ENCODE assay signal across 1 cellular context in the genomic region with DNA sequence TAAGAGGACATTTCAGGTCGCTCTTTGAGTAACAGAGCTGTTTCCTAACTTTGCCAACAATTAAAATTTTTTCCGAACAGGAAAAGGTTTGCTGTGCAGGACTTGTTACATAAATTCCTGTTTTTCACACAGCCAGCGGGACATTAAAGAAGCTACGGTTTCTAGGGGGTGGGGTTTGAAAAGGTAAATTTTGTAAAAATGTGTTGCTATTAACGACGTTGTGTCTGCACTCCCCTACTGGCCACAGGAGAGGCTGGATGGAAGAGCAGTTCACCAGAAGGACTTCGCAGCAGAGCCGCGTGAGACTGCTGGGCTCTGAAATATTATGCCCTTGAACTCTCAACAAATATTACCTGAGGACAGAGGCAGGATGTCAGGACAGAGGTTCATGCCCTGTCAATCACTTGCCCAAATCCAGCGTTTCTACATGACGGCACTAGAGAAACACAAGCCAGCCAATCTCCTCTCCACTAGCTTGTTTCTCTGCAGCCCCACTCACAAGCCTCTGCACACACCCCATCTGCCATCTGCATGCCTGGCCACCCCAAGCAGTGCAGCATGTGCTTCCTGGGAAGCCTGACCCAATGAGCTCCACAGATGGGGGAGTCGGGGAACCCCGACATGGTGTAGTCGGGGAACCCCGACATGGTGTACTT.
TF ChIP-seq lines count a peak whose summit lies in the region.

No MANE protein-coding gene starts in this region.

TF ChIP-seq in HepG2, 621 proteins besides CTCF, POLR2A, EP300 and RAD21 (continued from another document and continues in another):
- TF ChIP-seq, protein P1, sequence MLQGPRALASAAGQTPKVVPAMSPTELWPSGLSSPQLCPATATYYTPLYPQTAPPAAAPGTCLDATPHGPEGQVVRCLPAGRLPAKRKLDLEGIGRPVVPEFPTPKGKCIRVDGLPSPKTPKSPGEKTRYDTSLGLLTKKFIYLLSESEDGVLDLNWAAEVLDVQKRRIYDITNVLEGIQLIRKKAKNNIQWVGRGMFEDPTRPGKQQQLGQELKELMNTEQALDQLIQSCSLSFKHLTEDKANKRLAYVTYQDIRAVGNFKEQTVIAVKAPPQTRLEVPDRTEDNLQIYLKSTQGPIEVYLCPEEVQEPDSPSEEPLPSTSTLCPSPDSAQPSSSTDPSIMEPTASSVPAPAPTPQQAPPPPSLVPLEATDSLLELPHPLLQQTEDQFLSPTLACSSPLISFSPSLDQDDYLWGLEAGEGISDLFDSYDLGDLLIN (CRISPR knock-in tag; IDR thresholded peaks at IDR 0.05; ENCODE audit: borderline replicate concordance) = no peak
- no peak for TF ChIP-seq EED (CRISPR knock-in tag; IDR thresholded peaks at IDR 0.05)
- TF ChIP-seq ZKSCAN1 (IDR thresholded peaks at IDR 0.05; ENCODE audit: low read length) = no peak
- TF ChIP-seq ZNF775 (CRISPR knock-in tag; IDR thresholded peaks at IDR 0.05; ENCODE audit: borderline replicate concordance) = no peak
- TF ChIP-seq ZNF180 (CRISPR knock-in tag; IDR thresholded peaks at IDR 0.05; ENCODE audit: borderline replicate concordance, low read depth) = no peak
- peak; percentile 80 for TF ChIP-seq SKIL (CRISPR knock-in tag; IDR thresholded peaks at IDR 0.05; ENCODE audit: borderline replicate concordance)
- TF ChIP-seq ZNF446 (CRISPR knock-in tag; IDR thresholded peaks at IDR 0.05) = no peak
- TF ChIP-seq BRF2 (CRISPR knock-in tag; IDR thresholded peaks at IDR 0.05) = no peak
- peak in 1 of 2 experiments; percentile 35; a peak in 1 of 4 replicates for TF ChIP-seq REST (IDR thresholded peaks at IDR 0.05; ENCODE audit: borderline replicate concordance in 1 of 2, low read depth in 1 of 2, low read length in 2 of 2)
- TF ChIP-seq AGO1 (IDR thresholded peaks at IDR 0.05; ENCODE audit: low read depth, low read length, poor library complexity, severe bottlenecking) = no peak
- TF ChIP-seq ZNF549 (CRISPR knock-in tag; IDR thresholded peaks at IDR 0.05) = no peak
- TF ChIP-seq SP4 (CRISPR knock-in tag; IDR thresholded peaks at IDR 0.05) = no peak
- TF ChIP-seq RXRB (CRISPR knock-in tag; IDR thresholded peaks at IDR 0.05; ENCODE audit: borderline replicate concordance) = peak; percentile 95
- TF ChIP-seq DZIP1 (CRISPR knock-in tag; IDR thresholded peaks at IDR 0.05) = no peak
- TF ChIP-seq, protein P2, sequence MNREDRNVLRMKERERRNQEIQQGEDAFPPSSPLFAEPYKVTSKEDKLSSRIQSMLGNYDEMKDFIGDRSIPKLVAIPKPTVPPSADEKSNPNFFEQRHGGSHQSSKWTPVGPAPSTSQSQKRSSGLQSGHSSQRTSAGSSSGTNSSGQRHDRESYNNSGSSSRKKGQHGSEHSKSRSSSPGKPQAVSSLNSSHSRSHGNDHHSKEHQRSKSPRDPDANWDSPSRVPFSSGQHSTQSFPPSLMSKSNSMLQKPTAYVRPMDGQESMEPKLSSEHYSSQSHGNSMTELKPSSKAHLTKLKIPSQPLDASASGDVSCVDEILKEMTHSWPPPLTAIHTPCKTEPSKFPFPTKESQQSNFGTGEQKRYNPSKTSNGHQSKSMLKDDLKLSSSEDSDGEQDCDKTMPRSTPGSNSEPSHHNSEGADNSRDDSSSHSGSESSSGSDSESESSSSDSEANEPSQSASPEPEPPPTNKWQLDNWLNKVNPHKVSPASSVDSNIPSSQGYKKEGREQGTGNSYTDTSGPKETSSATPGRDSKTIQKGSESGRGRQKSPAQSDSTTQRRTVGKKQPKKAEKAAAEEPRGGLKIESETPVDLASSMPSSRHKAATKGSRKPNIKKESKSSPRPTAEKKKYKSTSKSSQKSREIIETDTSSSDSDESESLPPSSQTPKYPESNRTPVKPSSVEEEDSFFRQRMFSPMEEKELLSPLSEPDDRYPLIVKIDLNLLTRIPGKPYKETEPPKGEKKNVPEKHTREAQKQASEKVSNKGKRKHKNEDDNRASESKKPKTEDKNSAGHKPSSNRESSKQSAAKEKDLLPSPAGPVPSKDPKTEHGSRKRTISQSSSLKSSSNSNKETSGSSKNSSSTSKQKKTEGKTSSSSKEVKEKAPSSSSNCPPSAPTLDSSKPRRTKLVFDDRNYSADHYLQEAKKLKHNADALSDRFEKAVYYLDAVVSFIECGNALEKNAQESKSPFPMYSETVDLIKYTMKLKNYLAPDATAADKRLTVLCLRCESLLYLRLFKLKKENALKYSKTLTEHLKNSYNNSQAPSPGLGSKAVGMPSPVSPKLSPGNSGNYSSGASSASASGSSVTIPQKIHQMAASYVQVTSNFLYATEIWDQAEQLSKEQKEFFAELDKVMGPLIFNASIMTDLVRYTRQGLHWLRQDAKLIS (CRISPR knock-in tag; IDR thresholded peaks at IDR 0.05) = 0 out of 2 replicates have a peak, but pooled peaks have one; percentile 56
- no peak for TF ChIP-seq BRCA1 (CRISPR knock-in tag; IDR thresholded peaks at IDR 0.05)
- peak; percentile 35; the same call in 1 of the 2 replicates for TF ChIP-seq FOXO1 (CRISPR knock-in tag; IDR thresholded peaks at IDR 0.05)
- TF ChIP-seq SMAD9 (CRISPR knock-in tag; IDR thresholded peaks at IDR 0.05) = no peak
- peak; percentile 62 for TF ChIP-seq FOSL2 (CRISPR knock-in tag; IDR thresholded peaks at IDR 0.05)
- TF ChIP-seq, protein P3, sequence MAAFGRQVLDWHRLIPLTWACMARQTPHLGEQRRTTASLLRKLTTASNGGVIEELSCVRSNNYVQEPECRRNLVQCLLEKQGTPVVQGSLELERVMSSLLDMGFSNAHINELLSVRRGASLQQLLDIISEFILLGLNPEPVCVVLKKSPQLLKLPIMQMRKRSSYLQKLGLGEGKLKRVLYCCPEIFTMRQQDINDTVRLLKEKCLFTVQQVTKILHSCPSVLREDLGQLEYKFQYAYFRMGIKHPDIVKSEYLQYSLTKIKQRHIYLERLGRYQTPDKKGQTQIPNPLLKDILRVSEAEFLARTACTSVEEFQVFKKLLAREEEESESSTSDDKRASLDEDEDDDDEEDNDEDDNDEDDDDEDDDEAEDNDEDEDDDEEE (CRISPR knock-in tag; IDR thresholded peaks at IDR 0.05) = no peak
- TF ChIP-seq BORCS8-MEF2B (CRISPR knock-in tag; IDR thresholded peaks at IDR 0.05) = no peak
- TF ChIP-seq ELF1 (CRISPR knock-in tag; IDR thresholded peaks at IDR 0.05) = no peak
- no peak for TF ChIP-seq ZNF382 (CRISPR knock-in tag; IDR thresholded peaks at IDR 0.05; ENCODE audit: borderline replicate concordance)
- no peak for TF ChIP-seq ZSCAN25 (CRISPR knock-in tag; IDR thresholded peaks at IDR 0.05)
- TF ChIP-seq AKAP8 (CRISPR knock-in tag; IDR thresholded peaks at IDR 0.05) = peak; percentile 59; the same call in 1 of the 2 replicates
- no peak for TF ChIP-seq CBFB (CRISPR knock-in tag; IDR thresholded peaks at IDR 0.05)
- TF ChIP-seq, protein P4, sequence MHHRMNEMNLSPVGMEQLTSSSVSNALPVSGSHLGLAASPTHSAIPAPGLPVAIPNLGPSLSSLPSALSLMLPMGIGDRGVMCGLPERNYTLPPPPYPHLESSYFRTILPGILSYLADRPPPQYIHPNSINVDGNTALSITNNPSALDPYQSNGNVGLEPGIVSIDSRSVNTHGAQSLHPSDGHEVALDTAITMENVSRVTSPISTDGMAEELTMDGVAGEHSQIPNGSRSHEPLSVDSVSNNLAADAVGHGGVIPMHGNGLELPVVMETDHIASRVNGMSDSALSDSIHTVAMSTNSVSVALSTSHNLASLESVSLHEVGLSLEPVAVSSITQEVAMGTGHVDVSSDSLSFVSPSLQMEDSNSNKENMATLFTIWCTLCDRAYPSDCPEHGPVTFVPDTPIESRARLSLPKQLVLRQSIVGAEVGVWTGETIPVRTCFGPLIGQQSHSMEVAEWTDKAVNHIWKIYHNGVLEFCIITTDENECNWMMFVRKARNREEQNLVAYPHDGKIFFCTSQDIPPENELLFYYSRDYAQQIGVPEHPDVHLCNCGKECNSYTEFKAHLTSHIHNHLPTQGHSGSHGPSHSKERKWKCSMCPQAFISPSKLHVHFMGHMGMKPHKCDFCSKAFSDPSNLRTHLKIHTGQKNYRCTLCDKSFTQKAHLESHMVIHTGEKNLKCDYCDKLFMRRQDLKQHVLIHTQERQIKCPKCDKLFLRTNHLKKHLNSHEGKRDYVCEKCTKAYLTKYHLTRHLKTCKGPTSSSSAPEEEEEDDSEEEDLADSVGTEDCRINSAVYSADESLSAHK (CRISPR knock-in tag; IDR thresholded peaks at IDR 0.05; ENCODE audit: borderline replicate concordance) = no peak
- TF ChIP-seq HNRNPLL (IDR thresholded peaks at IDR 0.05; ENCODE audit: low read depth, low read length, poor library complexity, severe bottlenecking) = no peak
- TF ChIP-seq ZSCAN30 (CRISPR knock-in tag; IDR thresholded peaks at IDR 0.05) = no peak
- TF ChIP-seq MAFG (CRISPR knock-in tag; IDR thresholded peaks at IDR 0.05) = no peak
- TF ChIP-seq KLF9 (CRISPR knock-in tag; IDR thresholded peaks at IDR 0.05; ENCODE audit: low read depth) = no peak
- TF ChIP-seq, protein P5, sequence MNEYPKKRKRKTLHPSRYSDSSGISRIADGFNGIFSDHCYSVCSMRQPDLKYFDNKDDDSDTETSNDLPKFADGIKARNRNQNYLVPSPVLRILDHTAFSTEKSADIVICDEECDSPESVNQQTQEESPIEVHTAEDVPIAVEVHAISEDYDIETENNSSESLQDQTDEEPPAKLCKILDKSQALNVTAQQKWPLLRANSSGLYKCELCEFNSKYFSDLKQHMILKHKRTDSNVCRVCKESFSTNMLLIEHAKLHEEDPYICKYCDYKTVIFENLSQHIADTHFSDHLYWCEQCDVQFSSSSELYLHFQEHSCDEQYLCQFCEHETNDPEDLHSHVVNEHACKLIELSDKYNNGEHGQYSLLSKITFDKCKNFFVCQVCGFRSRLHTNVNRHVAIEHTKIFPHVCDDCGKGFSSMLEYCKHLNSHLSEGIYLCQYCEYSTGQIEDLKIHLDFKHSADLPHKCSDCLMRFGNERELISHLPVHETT (CRISPR knock-in tag; conservative IDR thresholded peaks at IDR 0.05) = no peak
- no peak for TF ChIP-seq ZNF550 (CRISPR knock-in tag; IDR thresholded peaks at IDR 0.05; ENCODE audit: borderline replicate concordance)
